In genomic region chrX:3962511-3963350, GRCh38 we compare ENCODE assay signal across 8 cellular contexts.
DNase-seq lines count a peak whose midpoint lies in the region; ATAC-seq and TF ChIP-seq lines count a peak whose summit lies in the region.

No MANE protein-coding gene starts in this region.

- TF ChIP-seq CTCF in spleen (IDR thresholded peaks at IDR 0.05 in 8 of 11, conservative IDR thresholded peaks at IDR 0.05 in 3 of 11), result peak in 2 of 11 experiments; percentile 14 to 30

- no peaks in the 10 kb centered on the region for H3K27me3 ChIP-seq in iPS-18a (ENCODE audit: control insufficient read depth, insufficient read depth, low read length)
- peaks cover 0 to 12% (median 0%) of the 10 kb centered on the region in 7 donors for H3K27me3 ChIP-seq in spleen (replicated peaks in 1 of 7)

- TF ChIP-seq POLR2A in spleen (IDR thresholded peaks at IDR 0.05), result no peak

- peak overlapping the region; percentile 14 for H3K4me3 ChIP-seq in iPS-18a (ENCODE audit: low read length)
- H3K4me3 ChIP-seq in spleen, result no peak overlapping the region

- DNase-seq in SHP77 treated with DMSO at 0.1 percent for 48 hours (lab: John Stamatoyannopoulos, UW), result peak; percentile 1
- DNase-seq in SHP77 (lab: John Stamatoyannopoulos, UW), result no peak
- peak; percentile 4 for DNase-seq in HT1080 (ENCODE audit: low read depth)
- no peak for DNase-seq in iPS-NIHi11 (ENCODE audit: low spot score)
- no peak for DNase-seq in spleen

- ATAC-seq in SK-N-SH treated with all-trans-retinoic acid at 6 μM for 48 hours (peak; percentile 79), GM19328 (IDR thresholded peaks at IDR 0.05; ENCODE audit: unreplicated experiment) (no peak)

- no peak overlapping the region for H3K9ac ChIP-seq in iPS-18a (ENCODE audit: low read length)

- peaks cover 7% of the 10 kb centered on the region for H3K4me1 ChIP-seq in iPS-18a (ENCODE audit: control insufficient read depth, low read depth, low read length)
- no peaks in the 10 kb centered on the region for H3K4me1 ChIP-seq in spleen

- WGBS in spleen, 5 donors, result 5 to 10% (median 7%) methylated on average over 15 of the region's 15 CpGs

- intact Hi-C loops in spleen (cut with DNase I; ENCODE audit: low total_unique reads), result no loop called here

- H3K27ac ChIP-seq in iPS-18a (ENCODE audit: low read length) (no peak overlapping the region), spleen (no peak overlapping the region)

- H3K36me3 ChIP-seq in iPS-18a (ENCODE audit: control insufficient read depth, low read depth, low read length) (no peaks in the 10 kb centered on the region), spleen (no peaks in the 10 kb centered on the region)

- H3K9me3 ChIP-seq in iPS-18a (ENCODE audit: control insufficient read depth, low read depth, low read length), result no peaks in the 10 kb centered on the region
- H3K9me3 ChIP-seq in spleen, result peaks cover 0 to 5% (median 0%) of the 10 kb centered on the region in 8 donors

TF ChIP-seq in SK-N-SH treated with all-trans-retinoic acid at 6 μM for 48 hours, 23 proteins besides CTCF, POLR2A, EP300 and RAD21:
- TF ChIP-seq OSR1 (CRISPR knock-in tag; IDR thresholded peaks at IDR 0.05) (no peak), CSRNP3 (CRISPR knock-in tag; IDR thresholded peaks at IDR 0.05) (no peak), TCF4 (CRISPR knock-in tag; IDR thresholded peaks at IDR 0.05; ENCODE audit: borderline replicate concordance) (no peak), ZNF70 (CRISPR knock-in tag; IDR thresholded peaks at IDR 0.05) (no peak), TOX (CRISPR knock-in tag; IDR thresholded peaks at IDR 0.05; ENCODE audit: borderline replicate concordance) (no peak), ZNF8 (CRISPR knock-in tag; IDR thresholded peaks at IDR 0.05) (no peak), ZFP30 (CRISPR knock-in tag; IDR thresholded peaks at IDR 0.05) (no peak), ZNF565 (CRISPR knock-in tag; conservative IDR thresholded peaks at IDR 0.05; ENCODE audit: low read depth) (no peak), CREB5 (CRISPR knock-in tag; IDR thresholded peaks at IDR 0.05; ENCODE audit: low read depth) (no peak), ESRRG (CRISPR knock-in tag; IDR thresholded peaks at IDR 0.05) (no peak), GLIS3 (CRISPR knock-in tag; IDR thresholded peaks at IDR 0.05) (no peak), ZC3H10 (CRISPR knock-in tag; IDR thresholded peaks at IDR 0.05) (no peak), PATZ1 (CRISPR knock-in tag; IDR thresholded peaks at IDR 0.05; ENCODE audit: borderline replicate concordance) (no peak), TSHZ2 (CRISPR knock-in tag; IDR thresholded peaks at IDR 0.05) (no peak), ZFP3 (CRISPR knock-in tag; IDR thresholded peaks at IDR 0.05) (no peak), PPARA (CRISPR knock-in tag; IDR thresholded peaks at IDR 0.05; ENCODE audit: borderline replicate concordance) (no peak), RARB (CRISPR knock-in tag; IDR thresholded peaks at IDR 0.05) (no peak)

Comparison
In these comparisons a context has a peak if more than half of its experiments do, and no peak if none do; other contexts are left out.
1. DNase-seq: peak in SHP77 treated with DMSO at 0.1 percent for 48 hours (single experiment) and HT1080 (single experiment); none in SHP77 (0 of 2), iPS-NIHi11 (single experiment) and spleen (single experiment).